ENCODE assay signal across 24 cellular contexts in the genomic region with DNA sequence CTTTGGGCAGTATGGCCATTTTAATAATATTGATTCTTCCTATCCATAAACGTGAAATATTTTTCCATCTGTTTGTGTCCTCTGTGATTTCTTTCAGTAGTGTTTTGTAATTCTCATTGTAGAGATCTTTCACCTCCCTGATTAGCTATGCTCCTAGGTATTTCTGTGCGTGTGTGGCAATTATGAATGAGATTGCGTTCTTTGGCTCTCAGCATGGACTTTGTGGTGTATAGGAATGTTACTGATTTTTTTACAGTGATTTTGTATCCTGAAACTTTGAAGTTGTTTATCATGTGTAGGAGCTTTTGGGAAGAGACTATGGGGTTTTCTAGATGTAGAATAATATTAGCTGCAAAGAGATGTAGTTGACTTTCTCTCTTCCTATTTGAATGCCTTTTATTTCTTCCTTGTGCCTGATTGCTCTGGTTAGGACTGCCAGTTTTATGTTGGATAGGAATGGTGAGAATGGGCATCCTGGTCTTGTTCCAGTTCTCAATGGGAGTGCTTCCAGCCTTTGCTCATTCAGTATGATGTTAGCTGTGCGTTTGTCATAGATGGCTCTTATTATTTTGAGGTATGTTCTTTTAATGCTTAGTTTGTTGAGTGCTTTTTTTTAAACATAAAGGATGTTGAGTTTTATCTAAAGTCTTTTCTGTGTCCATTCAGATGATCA. TPM values are rescaled to one million over a fixed set of nuclear protein-coding genes. Genes with fewer than 3 reads are reported as not detected.
DNase-seq lines count a peak whose midpoint lies in the region; TF ChIP-seq lines count a peak whose summit lies in the region.
"Had no signal": no experiment of that assay in that cellular context is flagged by ENCODE, and none has a peak within 500 bp of the region (broad histone marks: within the 10 kb centered on the region; RNA-seq: fewer than 3 reads in every experiment).

No MANE protein-coding gene starts in this region.

- DNase-seq in GM04504 (ENCODE audit: low read depth) (peak; percentile 28), NCI-H226 (peak; percentile 76), fibroblast of gingiva (ENCODE audit: low read depth) (peak; percentile 15), renal cortical epithelial cell (ENCODE audit: low read depth) (peak; percentile 1), RWPE1 (ENCODE audit: low spot score) (no peak)
- no peak for DNase-seq in activated effector memory CD4-positive, alpha-beta T cell treated with Interleukin-2 at 50 U/mL for 16 hours
- DNase-seq in activated CD8-positive, alpha-beta memory T cell treated with anti-CD3 and anti-CD28 coated beads, Interleukin-2, amount 50 U/mL, for 4 hours: no peak
- DNase-seq: activated CD8-positive, alpha-beta memory T cell treated with anti-CD3 and anti-CD28 coated beads for 24 hours; activated naive CD8-positive, alpha-beta T cell treated with anti-CD3 and anti-CD28 coated beads for 36 hours; activated T-cell treated with anti-CD3 and anti-CD28 coated beads, Interleukin-2, amount 50 U/mL, for 72 hours; BE2C; brain microvascular endothelial cell; dermis blood vessel endothelial cell; kidney glomerular epithelial cell; mesendoderm; MM.1S; natural killer cell; NCI-H1436; NCI-H526; stimulated activated CD4-positive, alpha-beta T cell treated with anti-CD3 and anti-CD28 coated beads, Interleukin-4, amount 100 ng/mL, for 1 hour; stimulated activated naive CD8-positive, alpha-beta T cell treated with anti-CD3 and anti-CD28 coated beads, Interleukin-15, amount 100 ng/mL, for 72 hours; T1000; transverse colon had no signal

- no peak overlapping the region for H3K27ac ChIP-seq in RWPE1
- H3K27ac ChIP-seq: brain microvascular endothelial cell, skin epidermis, transverse colon had no signal

- POLR2A ChIA-PET in RWPE1 (lab: Yijun Ruan, JAX; ENCODE audit: low non-redundant PET): no interaction called here

- CTCF ChIA-PET in RWPE1 (lab: Yijun Ruan, JAX): no interaction called here

- TF ChIP-seq CTCF in RWPE1 (conservative IDR thresholded peaks at IDR 0.05; ENCODE audit: low read depth): no peak

RNA-seq across cellular contexts. Expression of a gene that starts 27.0 kb away (rescaled TPM):
- 6.9 and 9.8 TPM in 2 replicates for total RNA-seq in renal cortical epithelial cell

Comparison
In these comparisons a context has a peak if more than half of its experiments do, and no peak if none do; other contexts are left out.
1. DNase-seq: peak in GM04504 (single experiment), NCI-H226 (single experiment), fibroblast of gingiva (single experiment) and renal cortical epithelial cell (single experiment); none in RWPE1 (single experiment), activated effector memory CD4-positive, alpha-beta T cell treated with Interleukin-2 at 50 U/mL for 16 hours (single experiment) and activated CD8-positive, alpha-beta memory T cell treated with anti-CD3 and anti-CD28 coated beads, Interleukin-2, amount 50 U/mL, for 4 hours (single experiment).